In genomic region chr13:51357928-51358595, GRCh38 we compare ENCODE assay signal across 26 cellular contexts. TPM values are rescaled to one million over a fixed set of nuclear protein-coding genes. Genes with fewer than 3 reads are reported as not detected.
DNase-seq lines count a peak whose midpoint lies in the region; ATAC-seq, FAIRE-seq and TF ChIP-seq lines count a peak whose summit lies in the region.
"Had no signal": no experiment of that assay in that cellular context is flagged by ENCODE, and none has a peak within 500 bp of the region (broad histone marks: within the 10 kb centered on the region; RNA-seq: fewer than 3 reads in every experiment).

No MANE protein-coding gene starts in this region.

- H3K36me3 ChIP-seq in GM23338 (ENCODE audit: insufficient read depth) (no peaks in the 10 kb centered on the region), endothelial cell of umbilical vein (ENCODE audit: control insufficient read depth in 2 of 2, extremely low read depth in 1 of 2, insufficient read depth in 2 of 2, low read length in 2 of 2) (peaks cover 0 to 3% of the 10 kb centered on the region in 2 experiments), neural progenitor cell (no peaks in the 10 kb centered on the region)

- H4K20me1 ChIP-seq in GM23338 (replicated peaks; ENCODE audit: insufficient read depth) (no peaks in the 10 kb centered on the region), endothelial cell of umbilical vein (replicated peaks; ENCODE audit: control insufficient read depth, extremely low read depth, insufficient read depth, low read length) (no peaks in the 10 kb centered on the region), neural progenitor cell (ENCODE audit: low read depth) (no peaks in the 10 kb centered on the region)
- H4K20me1 ChIP-seq: BLaER1 had no signal

- WGBS in lower leg skin, 2 donors: 84 to 86% methylated on average over 5 of the region's 5 CpGs

- FAIRE-seq in endothelial cell of umbilical vein (lab: Jason Lieb, UNC): no peak
- FAIRE-seq: RCC 7860 had no signal

- no peak overlapping the region for H3K4me3 Mint-ChIP-seq in GM23338
- no peak overlapping the region for H3K4me3 Mint-ChIP-seq in neural progenitor cell
- H3K4me3 Mint-ChIP-seq: CD4-positive, alpha-beta T cell had no signal

- POLR2A ChIA-PET in endothelial cell of umbilical vein (lab: Charles Lee): no interaction called here

- H3K4me3 ChIP-seq in GM23338 (no peak overlapping the region), endothelial cell of umbilical vein (replicated peaks in 1 of 3; ENCODE audit: insufficient read depth in 1 of 3, low read depth in 1 of 3, low read length in 3 of 3) (no peak overlapping the region), neural progenitor cell (no peak overlapping the region), lower leg skin (ENCODE audit: low read depth, poor library complexity, severe bottlenecking) (no peak overlapping the region)
- H3K4me3 ChIP-seq: BLaER1, GM23248, SJCRH30 had no signal

- dilution Hi-C loops in endothelial cell of umbilical vein (cut with MboI; ENCODE audit: extremely low pct_ligation_motif_present, low sequenced_read_pairs): no loop called here

- H3K27ac Mint-ChIP-seq in GM23338 (no peak overlapping the region; the same call in 1 of the 2 replicates), neural progenitor cell (no peak overlapping the region)
- H3K27ac Mint-ChIP-seq: CD4-positive, alpha-beta T cell had no signal

- H3F3A ChIP-seq in GM23338 (replicated peaks; ENCODE audit: low read depth): no peaks in the 10 kb centered on the region
- peaks cover 48% of the 10 kb centered on the region for H3F3A ChIP-seq in neural progenitor cell (ENCODE audit: low read depth)

- no peak overlapping the region for H2AFZ ChIP-seq in GM23338
- H2AFZ ChIP-seq in endothelial cell of umbilical vein (ENCODE audit: low read depth, low read length): no peak overlapping the region
- H2AFZ ChIP-seq in neural progenitor cell (replicated peaks): no peak overlapping the region
- H2AFZ ChIP-seq: GM23248 had no signal

- H3K4me1 Mint-ChIP-seq in GM23338 (peaks cover 46% of the 10 kb centered on the region), neural progenitor cell (no peaks in the 10 kb centered on the region)

- CTCF ChIA-PET in endothelial cell of umbilical vein (lab: Charles Lee): no interaction called here

- H3K79me2 ChIP-seq in GM23338 (replicated peaks; ENCODE audit: insufficient read depth): no peaks in the 10 kb centered on the region
- no peaks in the 10 kb centered on the region for H3K79me2 ChIP-seq in endothelial cell of umbilical vein (ENCODE audit: control insufficient read depth, insufficient read depth, low read length)
- no peaks in the 10 kb centered on the region for H3K79me2 ChIP-seq in neural progenitor cell (ENCODE audit: low read depth)

- H3K27me3 Mint-ChIP-seq in GM23338 (ENCODE audit: insufficient read depth, low read depth, poor library complexity): peaks cover 1% of the 10 kb centered on the region
- no peaks in the 10 kb centered on the region for H3K27me3 Mint-ChIP-seq in neural progenitor cell (ENCODE audit: insufficient read depth, low read depth)
- H3K27me3 Mint-ChIP-seq: CD4-positive, alpha-beta T cell had no signal

- H3K36me3 Mint-ChIP-seq in GM23338 (ENCODE audit: low read depth): no peaks in the 10 kb centered on the region
- no peaks in the 10 kb centered on the region for H3K36me3 Mint-ChIP-seq in neural progenitor cell

- no peak overlapping the region for H3K4me2 ChIP-seq in GM23338
- H3K4me2 ChIP-seq in endothelial cell of umbilical vein (ENCODE audit: insufficient read depth, low read length): no peak overlapping the region
- no peak overlapping the region for H3K4me2 ChIP-seq in neural progenitor cell
- H3K4me2 ChIP-seq: BLaER1 had no signal

- H3K9me1 ChIP-seq in endothelial cell of umbilical vein (replicated peaks; ENCODE audit: control insufficient read depth, extremely low read depth, insufficient read depth, low read length): no peaks in the 10 kb centered on the region

- peak; percentile 77 for ATAC-seq in GM23338
- ATAC-seq in HG02938 (IDR thresholded peaks at IDR 0.05; ENCODE audit: unreplicated experiment): no peak
- ATAC-seq: HCT116 had no signal

- H3K9me3 ChIP-seq in endothelial cell of umbilical vein (replicated peaks; ENCODE audit: control insufficient read depth, insufficient read depth, low read length): no peaks in the 10 kb centered on the region
- no peaks in the 10 kb centered on the region for H3K9me3 ChIP-seq in neural progenitor cell (ENCODE audit: low read depth)
- H3K9me3 ChIP-seq: BLaER1, Caco-2, SJCRH30 had no signal

- no peaks in the 10 kb centered on the region; the same call in 2 of the 3 replicates for H3K9me3 Mint-ChIP-seq in GM23338
- no peaks in the 10 kb centered on the region for H3K9me3 Mint-ChIP-seq in neural progenitor cell
- H3K9me3 Mint-ChIP-seq: CD4-positive, alpha-beta T cell had no signal

- H3K9ac ChIP-seq in endothelial cell of umbilical vein (replicated peaks; ENCODE audit: extremely low read depth, insufficient read depth, low read length) (no peak overlapping the region), neural progenitor cell (no peak overlapping the region)
- H3K9ac ChIP-seq: BLaER1, GM23248 had no signal

- BruUV-seq in endothelial cell of umbilical vein (replicated peaks; lab: Mats Ljungman, UMichigan): no TSS peak

- H3K4me1 ChIP-seq in GM23338 (ENCODE audit: insufficient read depth) (peaks cover 24% of the 10 kb centered on the region), endothelial cell of umbilical vein (ENCODE audit: control insufficient read depth, extremely low read depth, insufficient read depth, low read length) (no peaks in the 10 kb centered on the region), neural progenitor cell (peaks cover 20% of the 10 kb centered on the region)
- H3K4me1 ChIP-seq: BLaER1, SJCRH30 had no signal

- H3K27ac ChIP-seq in GM23338 (ENCODE audit: low read depth) (peak overlapping the region; percentile 33; the same call in 1 of the 2 replicates), VCaP (peak overlapping the region; percentile 11; the same call in 1 of the 2 replicates), endothelial cell of umbilical vein (ENCODE audit: insufficient read depth, low read depth, low read length) (no peak overlapping the region), neural progenitor cell (peak overlapping the region; percentile 55)
- H3K27ac ChIP-seq: BLaER1, GM23248, HL-60, SJCRH30 had no signal

- DNase-seq in GM23338 (ENCODE audit: low spot score): peak; percentile 41
- peak; percentile 23 for DNase-seq in endothelial cell of umbilical vein (ENCODE audit: low read depth, low spot score)
- DNase-seq in neural progenitor cell (ENCODE audit: low spot score): no peak
- no peak for DNase-seq in lower leg skin (ENCODE audit: low spot score in 2 of 2)
- DNase-seq in KBM-7: no peak
- DNase-seq: Caco-2; CD4-positive, alpha-beta T cell; DMS153; GM23248; KG1; NCI-H1092 treated with DMSO at 0.1 percent for 48 hours; NCI-H146; NCI-H2029 treated with DMSO at 0.1 percent for 48 hours; NCI-H345; NCI-H524; NCI-H82; SJCRH30 had no signal

- H3K27me3 ChIP-seq in GM23338 (ENCODE audit: insufficient read depth) (no peaks in the 10 kb centered on the region), endothelial cell of umbilical vein (ENCODE audit: control insufficient read depth in 2 of 2, insufficient read depth in 2 of 2, low read length in 2 of 2) (no peaks in the 10 kb centered on the region), neural progenitor cell (no peaks in the 10 kb centered on the region)
- H3K27me3 ChIP-seq: BLaER1, SJCRH30 had no signal

- TF ChIP-seq POLR2A in endothelial cell of umbilical vein (IDR thresholded peaks at IDR 0.05; ENCODE audit: low read depth, low read length): no peak
- TF ChIP-seq POLR2A in lower leg skin (IDR thresholded peaks at IDR 0.05): no peak

- peaks cover 9% of the 10 kb centered on the region; the same call in 1 of the 2 replicates for H3K9me2 ChIP-seq in GM23338 (ENCODE audit: insufficient read depth)

- in situ Hi-C loops in KBM-7 (cut with MboI; ENCODE audit: low pct_unique_long_range_greater_than_20kb, low sequenced_read_pairs): no loop called here

- TF ChIP-seq CTCF in GM23338 (conservative IDR thresholded peaks at IDR 0.05; ENCODE audit: low read depth in 2 of 2): peak in 1 of 2 experiments; percentile 30; a peak in 2 of 4 replicates
- TF ChIP-seq CTCF in VCaP (conservative IDR thresholded peaks at IDR 0.05): no peak
- no peak for TF ChIP-seq CTCF in endothelial cell of umbilical vein (IDR thresholded peaks at IDR 0.05; ENCODE audit: extremely low read depth in 1 of 2, insufficient read depth in 1 of 2, low read depth in 1 of 2, low read length in 2 of 2)
- TF ChIP-seq CTCF in neural progenitor cell (IDR thresholded peaks at IDR 0.05): no peak
- no peak for TF ChIP-seq CTCF in lower leg skin (IDR thresholded peaks at IDR 0.05)

- intact Hi-C loops in endothelial cell of umbilical vein (cut with micrococcal nuclease): no loop called here
- intact Hi-C loops in lower leg skin (cut with DNase I; ENCODE audit: low total_unique reads): no loop called here

TF ChIP-seq in endothelial cell of umbilical vein, 7 proteins besides CTCF, POLR2A, EP300 and RAD21 (continues in another document):
- TF ChIP-seq MYC (IDR thresholded peaks at IDR 0.05; ENCODE audit: low read depth, low read length): no peak
- TF ChIP-seq EZH2 (IDR thresholded peaks at IDR 0.05; ENCODE audit: borderline replicate concordance, low read depth, low read length, severe bottlenecking): no peak
- no peak for TF ChIP-seq GATA2 (IDR thresholded peaks at IDR 0.05; ENCODE audit: insufficient read depth, insufficient read length, low read depth, low read length)
- TF ChIP-seq FOS (IDR thresholded peaks at IDR 0.05; ENCODE audit: borderline replicate concordance, insufficient read depth, low read length): no peak
- no peak for TF ChIP-seq JUN (IDR thresholded peaks at IDR 0.05; ENCODE audit: borderline replicate concordance, insufficient read depth, insufficient read length, low read depth)
- TF ChIP-seq MAX (IDR thresholded peaks at IDR 0.05; ENCODE audit: insufficient read depth, insufficient read length): no peak

RNA-seq across cellular contexts. Expression of gene SERPINE3, which starts 18.6 kb away (rescaled TPM):
- total RNA-seq in GM23338 (2014; rRNA removed; shearing (Covaris generic)): 0.08 and 0.17 TPM in 2 replicates
- polyA plus RNA-seq in GM23338 (2016; fragmentation: Nextera tagmentation; extraction: Ambion mirVana) (0.31 and 0.35 TPM in 2 replicates), endothelial cell of umbilical vein (not detected in 2 replicates)
- total RNA-seq in endothelial cell of umbilical vein (not detected in 2 replicates), neural progenitor cell (ENCODE audit: low replicate concordance) (0.40 and 0.47 TPM in 2 replicates), lower leg skin (under 1 TPM in 1 of 4 donors, not detected in 3; 0.12 TPM)
- polyA plus RNA-seq in endothelial cell of umbilical vein (2011; cell fraction: cytosol; rRNA removed): not detected in 2 replicates
- not detected in 2 replicates for polyA plus RNA-seq in endothelial cell of umbilical vein (2011; cell fraction: nucleus; rRNA removed)
- polyA plus RNA-seq in endothelial cell of umbilical vein (2012): not detected in 2 replicates
- not detected in 2 replicates for polyA minus RNA-seq in endothelial cell of umbilical vein
- polyA minus RNA-seq in endothelial cell of umbilical vein (2011; cell fraction: cytosol; rRNA and poly(A)+ RNA removed): not detected
- not detected in 2 replicates for polyA minus RNA-seq in endothelial cell of umbilical vein (2011; cell fraction: nucleus; rRNA and poly(A)+ RNA removed)
- total RNA-seq: Caco-2; CD4-positive, alpha-beta T cell; G401; GM23248; HT-29; OCI-LY7; SJCRH30 had no signal

Comparison
In these comparisons a context has a peak if more than half of its experiments do, and no peak if none do; other contexts are left out.
1. DNase-seq: peak in GM23338 (single experiment) and endothelial cell of umbilical vein (single experiment); none in neural progenitor cell (single experiment), lower leg skin (0 of 2) and KBM-7 (single experiment).